Comparison of ENCODE assay signal across 1 cellular context in genomic region chr10:5506751-5507648, GRCh38.
TF ChIP-seq lines count a peak whose summit lies in the region.

No MANE protein-coding gene starts in this region.

TF ChIP-seq in HepG2, 621 proteins besides CTCF, POLR2A, EP300 and RAD21:
- TF ChIP-seq ZNF496 (CRISPR knock-in tag; IDR thresholded peaks at IDR 0.05; ENCODE audit: insufficient replicate concordance) (no peak), ZNF883 (CRISPR knock-in tag; IDR thresholded peaks at IDR 0.05; ENCODE audit: not compliant biosample characterization) (peak; percentile 3), NRL (CRISPR knock-in tag; IDR thresholded peaks at IDR 0.05; ENCODE audit: borderline replicate concordance) (0 out of 2 replicates have a peak, but pooled peaks have one; percentile 15)
- TF ChIP-seq, protein P1, sequence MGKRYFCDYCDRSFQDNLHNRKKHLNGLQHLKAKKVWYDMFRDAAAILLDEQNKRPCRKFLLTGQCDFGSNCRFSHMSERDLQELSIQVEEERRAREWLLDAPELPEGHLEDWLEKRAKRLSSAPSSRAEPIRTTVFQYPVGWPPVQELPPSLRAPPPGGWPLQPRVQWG (CRISPR knock-in tag; IDR thresholded peaks at IDR 0.05; ENCODE audit: borderline replicate concordance, low read depth) = no peak
